8 cellular contexts compared by ENCODE assay signal in genomic region chr10:101830322-101831168, GRCh38. TPM values are rescaled to one million over a fixed set of nuclear protein-coding genes. Genes with fewer than 3 reads are reported as not detected.
DNase-seq lines count a peak whose midpoint lies in the region; ATAC-seq and TF ChIP-seq lines count a peak whose summit lies in the region.

No MANE protein-coding gene starts in this region.

- H3K27me3 ChIP-seq in lower lobe of right lung (ENCODE audit: low read depth): no peaks in the 10 kb centered on the region

- peak; percentile 96 for DNase-seq in AG08395 (ENCODE audit: low spot score)
- peak; percentile 79 for DNase-seq in NCI-H460 (ENCODE audit: extremely low read depth, low read depth)
- DNase-seq in activated CD4-positive, alpha-beta T cell treated with anti-CD3 and anti-CD28 coated beads, Interleukin-2, amount 50 U/mL, for 4 hours: peak; percentile 95 to 96
- peak; percentile 85 to 93 for DNase-seq in dermis microvascular lymphatic vessel endothelial cell (ENCODE audit: low read depth in 2 of 2)
- peak; percentile 95 for DNase-seq in lower lobe of right lung
- peak; percentile 82 to 90 (median 84) for DNase-seq in stimulated activated CD4-positive, alpha-beta T cell treated with anti-CD3 and anti-CD28 coated beads, TNF-alpha, amount 100 ng/mL, for 24 hours (ENCODE audit: low read depth in 3 of 3)

- H3K27ac ChIP-seq in lower lobe of right lung: peak overlapping the region; percentile 61

- no peaks in the 10 kb centered on the region for H3K9me3 ChIP-seq in lower lobe of right lung

- H3K4me1 ChIP-seq in lower lobe of right lung: peaks cover 40% of the 10 kb centered on the region

- intact Hi-C loops in lower lobe of right lung (cut with DNase I): no loop called here

- ATAC-seq in GM19023 (IDR thresholded peaks at IDR 0.05; ENCODE audit: unreplicated experiment) (peak; percentile 61), HG03159 (IDR thresholded peaks at IDR 0.05; ENCODE audit: unreplicated experiment) (peak; percentile 60), lower lobe of right lung (peak; percentile 92 to 93)

- no peak for TF ChIP-seq CTCF in lower lobe of right lung (IDR thresholded peaks at IDR 0.05)

- H3K36me3 ChIP-seq in lower lobe of right lung: no peaks in the 10 kb centered on the region

- peak overlapping the region; percentile 61 for H3K4me3 ChIP-seq in lower lobe of right lung

RNA-seq across cellular contexts. Expression of gene OGA, which starts 12.3 kb away (rescaled TPM):
- total RNA-seq in NCI-H460 (2014; rRNA removed; shearing (Covaris generic)): 79.9 and 96.2 TPM in 2 replicates
- 114 and 166 TPM in 2 replicates for polyA plus RNA-seq in NCI-H460 (2014; cell fraction: nucleus; rRNA removed)
- total RNA-seq in dermis microvascular lymphatic vessel endothelial cell (47.8 and 49.9 TPM in 2 replicates), lower lobe of right lung (113 TPM)

RNA-seq across cellular contexts. Expression of gene KCNIP2, which starts 13.1 kb away (rescaled TPM):
- 2.0 TPM in 2 replicates for total RNA-seq in NCI-H460 (2014; rRNA removed; shearing (Covaris generic))
- 0.93 and 4.7 TPM in 2 replicates for polyA plus RNA-seq in NCI-H460 (2014; cell fraction: nucleus; rRNA removed)
- 0.13 TPM in 2 replicates for total RNA-seq in dermis microvascular lymphatic vessel endothelial cell
- total RNA-seq in lower lobe of right lung: 3.7 TPM

RNA-seq across cellular contexts. Expression of gene NPM3, which starts 47.3 kb away (rescaled TPM):
- total RNA-seq in NCI-H460 (2014; rRNA removed; shearing (Covaris generic)): 170 and 199 TPM in 2 replicates
- 177 and 247 TPM in 2 replicates for polyA plus RNA-seq in NCI-H460 (2014; cell fraction: nucleus; rRNA removed)
- total RNA-seq in dermis microvascular lymphatic vessel endothelial cell: 71.4 and 127 TPM in 2 replicates
- total RNA-seq in lower lobe of right lung: 17.4 TPM

RNA-seq across cellular contexts. Expression of gene FGF8, which starts 54.6 kb away (rescaled TPM):
- 0.37 TPM in 1 of 2 replicates, not detected in the other for total RNA-seq in NCI-H460 (2014; rRNA removed; shearing (Covaris generic))
- not detected in 2 replicates for polyA plus RNA-seq in NCI-H460 (2014; cell fraction: nucleus; rRNA removed)
- total RNA-seq in dermis microvascular lymphatic vessel endothelial cell (not detected in 2 replicates), lower lobe of right lung (not detected)

Comparison
In these comparisons a context has a peak if more than half of its experiments do, and no peak if none do; other contexts are left out.
1. Peak in every context shown above with its lines: DNase-seq, ATAC-seq, H3K4me3 ChIP-seq and H3K27ac ChIP-seq.